ENCODE assay signal across 2 cellular contexts in genomic region chr19:45598267-45599011, GRCh38.
TF ChIP-seq lines count a peak whose summit lies in the region.

No MANE protein-coding gene starts in this region.

TF ChIP-seq in liver, 16 proteins besides CTCF, POLR2A, EP300 and RAD21:
- no peak for TF ChIP-seq TAF1 (conservative IDR thresholded peaks at IDR 0.05)
- peak; percentile 27 for TF ChIP-seq NR2F2 (IDR thresholded peaks at IDR 0.05)

TF ChIP-seq in HepG2, 621 proteins besides CTCF, POLR2A, EP300 and RAD21:
- TF ChIP-seq ZNF691 (CRISPR knock-in tag; IDR thresholded peaks at IDR 0.05; ENCODE audit: borderline replicate concordance, low read depth) (no peak), ZMYM4 (CRISPR knock-in tag; IDR thresholded peaks at IDR 0.05) (no peak), FOXP1 (IDR thresholded peaks at IDR 0.05) (no peak), FOXP1 (CRISPR knock-in tag; IDR thresholded peaks at IDR 0.05) (no peak), ZNF749 (CRISPR knock-in tag; IDR thresholded peaks at IDR 0.05; ENCODE audit: borderline replicate concordance) (no peak), ESRRA (CRISPR knock-in tag; IDR thresholded peaks at IDR 0.05; ENCODE audit: low read depth) (no peak), ZSCAN21 (CRISPR knock-in tag; IDR thresholded peaks at IDR 0.05; ENCODE audit: borderline replicate concordance) (no peak), ZBTB2 (CRISPR knock-in tag; IDR thresholded peaks at IDR 0.05; ENCODE audit: low read depth) (no peak), ARID3A (IDR thresholded peaks at IDR 0.05; ENCODE audit: low read depth, low read length) (no peak), MAFG (CRISPR knock-in tag; IDR thresholded peaks at IDR 0.05) (no peak), ZNF558 (CRISPR knock-in tag; IDR thresholded peaks at IDR 0.05; ENCODE audit: borderline replicate concordance) (no peak), ZNF17 (CRISPR knock-in tag; IDR thresholded peaks at IDR 0.05) (no peak), ZBED4 (CRISPR knock-in tag; IDR thresholded peaks at IDR 0.05; ENCODE audit: borderline replicate concordance) (no peak)
